Comparison of ENCODE assay signal across 20 cellular contexts in the genomic region with DNA sequence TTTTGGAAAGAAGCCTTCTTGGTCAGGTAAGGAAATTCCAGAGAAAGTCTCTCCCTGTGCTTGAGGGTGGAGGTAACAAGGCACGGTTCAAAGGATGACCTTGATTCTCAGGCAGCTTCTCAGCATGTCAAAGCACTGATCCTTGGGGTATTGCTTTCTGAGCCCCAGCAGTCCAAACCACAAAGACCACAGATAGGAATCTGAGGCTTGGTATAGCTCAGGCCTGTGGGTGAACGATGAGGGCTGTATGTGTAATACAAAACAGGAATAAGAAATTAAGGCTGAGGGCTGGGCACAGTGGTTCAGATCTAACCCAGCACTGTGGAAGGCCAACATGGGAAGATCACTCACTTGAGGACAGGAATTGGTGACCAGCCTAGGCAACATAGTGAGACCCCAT.
DNase-seq lines count a peak whose midpoint lies in the region; ATAC-seq and TF ChIP-seq lines count a peak whose summit lies in the region.
"Had no signal": no experiment of that assay in that cellular context is flagged by ENCODE, and none has a peak within 500 bp of the region (broad histone marks: within the 10 kb centered on the region; RNA-seq: fewer than 3 reads in every experiment).

No MANE protein-coding gene starts in this region.

- WGBS in heart left ventricle, 4 donors, result 89 to 98% (median 93%) methylated on average over 2 of the region's 2 CpGs

- H3K4me3 ChIP-seq in heart left ventricle, result no peak overlapping the region
- H3K4me3 ChIP-seq: cardiac muscle cell, gastrocnemius medialis, stomach, upper lobe of right lung had no signal

- H3K27me3 ChIP-seq in heart left ventricle, result no peaks in the 10 kb centered on the region
- H3K27me3 ChIP-seq: cardiac muscle cell, gastrocnemius medialis, neutrophil, stomach, upper lobe of right lung had no signal

- H3K9me3 Mint-ChIP-seq in stimulated activated naive CD8-positive, alpha-beta T cell treated with anti-CD3 and anti-CD28 coated beads, Interleukin-15, amount 100 ng/mL, for 72 hours, result no peaks in the 10 kb centered on the region
- H3K9me3 Mint-ChIP-seq in T-helper 2 cell treated with Interferon-gamma antibody and Interleukin-4, amounts not matched to agents 5 μg/mL and 100 μg/mL, for 36 hours, result no peaks in the 10 kb centered on the region
- H3K9me3 Mint-ChIP-seq: activated B cell treated with CpG ODN at 0.5 μM for 24 hours had no signal

- H3K36me3 Mint-ChIP-seq in T-helper 2 cell treated with Interferon-gamma antibody and Interleukin-4, amounts not matched to agents 5 μg/mL and 100 μg/mL, for 36 hours (ENCODE audit: low read depth), result peaks cover 83% of the 10 kb centered on the region

- peaks cover 0 to 100% (median 98%) of the 10 kb centered on the region in 9 donors for H3K36me3 ChIP-seq in heart left ventricle

- H3K27ac Mint-ChIP-seq in stimulated activated naive CD8-positive, alpha-beta T cell treated with anti-CD3 and anti-CD28 coated beads, Interleukin-15, amount 100 ng/mL, for 72 hours, result no peak overlapping the region
- H3K27ac Mint-ChIP-seq in T-helper 2 cell treated with Interferon-gamma antibody and Interleukin-4, amounts not matched to agents 5 μg/mL and 100 μg/mL, for 36 hours, result peak overlapping the region; percentile 38
- H3K27ac Mint-ChIP-seq: activated B cell treated with CpG ODN at 0.5 μM for 24 hours; activated naive CD8-positive, alpha-beta T cell had no signal

- no peak overlapping the region for H3K4me3 Mint-ChIP-seq in stimulated activated naive CD8-positive, alpha-beta T cell treated with anti-CD3 and anti-CD28 coated beads, Interleukin-15, amount 100 ng/mL, for 72 hours
- H3K4me3 Mint-ChIP-seq in T-helper 2 cell treated with Interferon-gamma antibody and Interleukin-4, amounts not matched to agents 5 μg/mL and 100 μg/mL, for 36 hours, result peak overlapping the region; percentile 51
- H3K4me3 Mint-ChIP-seq: activated B cell treated with CpG ODN at 0.5 μM for 24 hours; activated naive CD8-positive, alpha-beta T cell had no signal

- peak; percentile 51 for ATAC-seq in stimulated activated naive CD8-positive, alpha-beta T cell treated with anti-CD3 and anti-CD28 coated beads, Interleukin-15, Interleukin-2, amounts not matched to agents 100 U/mL and 50 U/mL, for 24 hours
- ATAC-seq in stimulated activated naive CD8-positive, alpha-beta T cell treated with anti-CD3 and anti-CD28 coated beads, Interleukin-15, amount 100 ng/mL, for 72 hours, result no peak
- no peak for ATAC-seq in heart left ventricle
- ATAC-seq: gastrocnemius medialis, Right ventricle myocardium inferior, upper lobe of right lung had no signal

- DNase-seq in stimulated activated naive CD8-positive, alpha-beta T cell treated with anti-CD3 and anti-CD28 coated beads, Interleukin-15, Interleukin-2, amounts not matched to agents 100 U/mL and 50 U/mL, for 24 hours, result no peak
- no peak for DNase-seq in stimulated activated naive CD8-positive, alpha-beta T cell treated with anti-CD3 and anti-CD28 coated beads, Interleukin-15, amount 100 ng/mL, for 72 hours
- DNase-seq in T-helper 2 cell treated with Interferon-gamma antibody and Interleukin-4, amounts not matched to agents 5 μg/mL and 100 μg/mL, for 36 hours (ENCODE audit: low spot score), result peak; percentile 46
- peak; percentile 52 for DNase-seq in astrocyte of the hippocampus (ENCODE audit: low read depth, low spot score)
- DNase-seq in epidermal melanocyte (ENCODE audit: insufficient read length, low spot score), result no peak
- no peak for DNase-seq in heart left ventricle
- no peak for DNase-seq in GM10248 (ENCODE audit: extremely low spot score)
- DNase-seq: activated B cell treated with CpG ODN at 0.5 μM for 24 hours; activated CD8-positive, alpha-beta memory T cell treated with anti-CD3 and anti-CD28 coated beads, Interleukin-2, amount 50 U/mL, for 48 hours; COR-L47; gastrocnemius medialis; GOT3; NCI-H1048; NCI-H2081 treated with DMSO at 0.1 percent for 48 hours; stomach; upper lobe of right lung had no signal

- no peaks in the 10 kb centered on the region for H3K4me1 ChIP-seq in heart left ventricle
- H3K4me1 ChIP-seq: gastrocnemius medialis, stomach had no signal

- no peak overlapping the region for H3K27ac ChIP-seq in heart left ventricle
- H3K27ac ChIP-seq: cardiac muscle cell, gastrocnemius medialis, neutrophil, stomach, upper lobe of right lung had no signal

- TF ChIP-seq CTCF in heart left ventricle (IDR thresholded peaks at IDR 0.05) (no peak), GM10248 (IDR thresholded peaks at IDR 0.05; ENCODE audit: control extremely low read depth, extremely low read depth, low read depth, missing control alignments) (no peak)

- H3K4me1 Mint-ChIP-seq in stimulated activated naive CD8-positive, alpha-beta T cell treated with anti-CD3 and anti-CD28 coated beads, Interleukin-15, amount 100 ng/mL, for 72 hours, result peaks cover 26% of the 10 kb centered on the region
- H3K4me1 Mint-ChIP-seq in T-helper 2 cell treated with Interferon-gamma antibody and Interleukin-4, amounts not matched to agents 5 μg/mL and 100 μg/mL, for 36 hours (ENCODE audit: low read depth), result peaks cover 22% of the 10 kb centered on the region
- H3K4me1 Mint-ChIP-seq: activated B cell treated with CpG ODN at 0.5 μM for 24 hours had no signal

- TF ChIP-seq POLR2A in heart left ventricle (IDR thresholded peaks at IDR 0.05), result no peak

- H3K27me3 Mint-ChIP-seq in stimulated activated naive CD8-positive, alpha-beta T cell treated with anti-CD3 and anti-CD28 coated beads, Interleukin-15, amount 100 ng/mL, for 72 hours, result no peaks in the 10 kb centered on the region
- no peaks in the 10 kb centered on the region for H3K27me3 Mint-ChIP-seq in T-helper 2 cell treated with Interferon-gamma antibody and Interleukin-4, amounts not matched to agents 5 μg/mL and 100 μg/mL, for 36 hours (ENCODE audit: low read depth)
- H3K27me3 Mint-ChIP-seq: activated B cell treated with CpG ODN at 0.5 μM for 24 hours; activated naive CD8-positive, alpha-beta T cell had no signal

- POLR2A ChIA-PET in GM10248 (lab: Yijun Ruan, JAX), result no interaction called here

- no peaks in the 10 kb centered on the region for H3K9me3 ChIP-seq in heart left ventricle
- H3K9me3 ChIP-seq: gastrocnemius medialis, stomach, upper lobe of right lung had no signal

- intact Hi-C loops in heart left ventricle (cut with DNase I), result no loop called here

- CTCF ChIA-PET in GM10248 (lab: Yijun Ruan, JAX), result no interaction called here

Comparison
In these comparisons a context has a peak if more than half of its experiments do, and no peak if none do; other contexts are left out.
1. DNase-seq: peak in T-helper 2 cell treated with Interferon-gamma antibody and Interleukin-4, amounts not matched to agents 5 μg/mL and 100 μg/mL, for 36 hours (single experiment) and astrocyte of the hippocampus (single experiment); none in stimulated activated naive CD8-positive, alpha-beta T cell treated with anti-CD3 and anti-CD28 coated beads, Interleukin-15, Interleukin-2, amounts not matched to agents 100 U/mL and 50 U/mL, for 24 hours (single experiment), stimulated activated naive CD8-positive, alpha-beta T cell treated with anti-CD3 and anti-CD28 coated beads, Interleukin-15, amount 100 ng/mL, for 72 hours (0 of 2), epidermal melanocyte (single experiment), heart left ventricle (0 of 5) and GM10248 (single experiment).